In genomic region chr6:163965426-163966348, GRCh38 we compare ENCODE assay signal across 20 cellular contexts.
A peak's percentile ranks its signal among the peaks of the same experiment; 100 is the strongest.
DNase-seq lines count a peak whose midpoint lies in the region; ATAC-seq and TF ChIP-seq lines count a peak whose summit lies in the region.
"Had no signal": no experiment of that assay in that cellular context is flagged by ENCODE, and none has a peak within 500 bp of the region (broad histone marks: within the 10 kb centered on the region; RNA-seq: fewer than 3 reads in every experiment).

No MANE protein-coding gene starts in this region.

- H3K9me3 ChIP-seq in left ventricle myocardium inferior (replicated peaks) = no peaks in the 10 kb centered on the region
- H3K9me3 ChIP-seq: BLaER1 treated with 17β-estradiol and CSF1 and Interleukin-3, amounts not matched to agents 10 nM and 100 nM; gastroesophageal sphincter had no signal

- no peaks in the 10 kb centered on the region for H3K36me3 ChIP-seq in left ventricle myocardium inferior
- H3K36me3 ChIP-seq: BLaER1 treated with 17β-estradiol and CSF1 and Interleukin-3, amounts not matched to agents 10 nM and 100 nM; gastroesophageal sphincter had no signal

- DNase-seq in HEK293T (ENCODE audit: extremely low spot score) = peak; percentile 68
- DNase-seq in left ventricle myocardium inferior = peak; percentile 41
- peak; percentile 63 for DNase-seq in renal cortical epithelial cell (ENCODE audit: low read depth)
- no peak for DNase-seq in NCI-H2227 treated with DMSO at 0.1 percent for 48 hours (lab: John Stamatoyannopoulos, UW)
- DNase-seq in activated naive CD4-positive, alpha-beta T cell treated with anti-CD3 and anti-CD28 coated beads for 36 hours = no peak
- DNase-seq in activated T-cell treated with anti-CD3 and anti-CD28 coated beads, Interleukin-2, amount 50 U/mL, for 4 hours = no peak
- DNase-seq: activated naive CD8-positive, alpha-beta T cell treated with anti-CD3 and anti-CD28 coated beads, Interleukin-2, amount 10 ng/mL, durations not matched to agents 7 days and 5 days; GDM1; HFFc6; NCI-H1105; NCI-H774; occipital lobe; stimulated activated CD4-positive, alpha-beta T cell treated with anti-CD3 and anti-CD28 coated beads, Interleukin-4, amount 100 ng/mL, for 24 hours; stimulated activated naive CD8-positive, alpha-beta T cell treated with anti-CD3 and anti-CD28 coated beads, Interleukin-15, Interleukin-2, amounts not matched to agents 100 U/mL and 50 U/mL, for 24 hours had no signal

- no peak overlapping the region for H3K4me3 Mint-ChIP-seq in activated naive CD4-positive, alpha-beta T cell treated with anti-CD3 and anti-CD28 coated beads for 36 hours
- H3K4me3 Mint-ChIP-seq in activated T-cell treated with anti-CD3 and anti-CD28 coated beads, Interleukin-2, amount 50 U/mL, for 4 hours = no peak overlapping the region
- H3K4me3 Mint-ChIP-seq: activated naive CD8-positive, alpha-beta T cell treated with anti-CD3 and anti-CD28 coated beads, Interleukin-2, amount 10 ng/mL, durations not matched to agents 7 days and 5 days; dendritic cell treated with granulocyte-macrophage colony-stimulating factor and Interleukin-4, amounts not matched to agents 40 ng/mL and 50 ng/mL, for 4 days; HFFc6 had no signal

- peak overlapping the region; percentile 31 for H3K27ac ChIP-seq in angular gyrus (ENCODE audit: low read depth, low read length)
- H3K27ac ChIP-seq in left ventricle myocardium inferior (replicated peaks) = peak overlapping the region; percentile 95
- H3K27ac ChIP-seq: BLaER1 treated with 17β-estradiol and CSF1 and Interleukin-3, amounts not matched to agents 10 nM and 100 nM had no signal

- peaks cover 43% of the 10 kb centered on the region for H3K4me1 ChIP-seq in left ventricle myocardium inferior
- H3K4me1 ChIP-seq: BLaER1 treated with 17β-estradiol and CSF1 and Interleukin-3, amounts not matched to agents 10 nM and 100 nM had no signal

- no peaks in the 10 kb centered on the region for H3K9me3 Mint-ChIP-seq in activated naive CD4-positive, alpha-beta T cell treated with anti-CD3 and anti-CD28 coated beads for 36 hours
- no peaks in the 10 kb centered on the region for H3K9me3 Mint-ChIP-seq in activated T-cell treated with anti-CD3 and anti-CD28 coated beads, Interleukin-2, amount 50 U/mL, for 4 hours
- H3K9me3 Mint-ChIP-seq: activated naive CD8-positive, alpha-beta T cell treated with anti-CD3 and anti-CD28 coated beads, Interleukin-2, amount 10 ng/mL, durations not matched to agents 7 days and 5 days; dendritic cell treated with granulocyte-macrophage colony-stimulating factor and Interleukin-4, amounts not matched to agents 40 ng/mL and 50 ng/mL, for 4 days had no signal

- intact Hi-C loops in left ventricle myocardium inferior (cut with micrococcal nuclease) = loop anchor here (10.0 kb wide), 2 partner anchors 791 to 1111 kb away; no protein-coding TSS in a partner anchor
- intact Hi-C loops in activated naive CD4-positive, alpha-beta T cell treated with anti-CD3 and anti-CD28 coated beads for 36 hours (cut with micrococcal nuclease) = no loop called here

- CTCF ChIA-PET in HEK293T (lab: Yijun Ruan, JAX) = interaction anchor here (1.7 kb wide), 1 partner anchor 9 kb away, joined by 7 read pairs; no protein-coding TSS in a partner anchor
- CTCF ChIA-PET in activated naive CD4-positive, alpha-beta T cell treated with anti-CD3 and anti-CD28 coated beads for 36 hours (lab: Charles Lee) = no interaction called here

- H3K27ac Mint-ChIP-seq in activated naive CD4-positive, alpha-beta T cell treated with anti-CD3 and anti-CD28 coated beads for 36 hours = no peak overlapping the region
- H3K27ac Mint-ChIP-seq: activated naive CD8-positive, alpha-beta T cell treated with anti-CD3 and anti-CD28 coated beads, Interleukin-2, amount 10 ng/mL, durations not matched to agents 7 days and 5 days; dendritic cell treated with granulocyte-macrophage colony-stimulating factor and Interleukin-4, amounts not matched to agents 40 ng/mL and 50 ng/mL, for 4 days; HFFc6 had no signal

- H3K4me1 Mint-ChIP-seq in activated naive CD4-positive, alpha-beta T cell treated with anti-CD3 and anti-CD28 coated beads for 36 hours (ENCODE audit: low read depth) = no peaks in the 10 kb centered on the region
- H3K4me1 Mint-ChIP-seq in activated T-cell treated with anti-CD3 and anti-CD28 coated beads, Interleukin-2, amount 50 U/mL, for 4 hours (ENCODE audit: low read depth) = no peaks in the 10 kb centered on the region
- H3K4me1 Mint-ChIP-seq: activated naive CD8-positive, alpha-beta T cell treated with anti-CD3 and anti-CD28 coated beads, Interleukin-2, amount 10 ng/mL, durations not matched to agents 7 days and 5 days had no signal

- H3K27me3 ChIP-seq in left ventricle myocardium inferior (ENCODE audit: low read depth) = no peaks in the 10 kb centered on the region
- H3K27me3 ChIP-seq: BLaER1 treated with 17β-estradiol and CSF1 and Interleukin-3, amounts not matched to agents 10 nM and 100 nM; gastroesophageal sphincter had no signal

- no peak for ATAC-seq in GM19397 (IDR thresholded peaks at IDR 0.05; ENCODE audit: unreplicated experiment)
- no peak for ATAC-seq in activated T-cell treated with anti-CD3 and anti-CD28 coated beads, Interleukin-2, amount 50 U/mL, for 4 hours
- ATAC-seq: gastroesophageal sphincter; left colon; stimulated activated naive CD8-positive, alpha-beta T cell treated with anti-CD3 and anti-CD28 coated beads, Interleukin-15, Interleukin-2, amounts not matched to agents 100 U/mL and 50 U/mL, for 24 hours had no signal

- no peaks in the 10 kb centered on the region for H3K36me3 Mint-ChIP-seq in activated naive CD4-positive, alpha-beta T cell treated with anti-CD3 and anti-CD28 coated beads for 36 hours (ENCODE audit: low read depth)
- no peaks in the 10 kb centered on the region for H3K36me3 Mint-ChIP-seq in activated T-cell treated with anti-CD3 and anti-CD28 coated beads, Interleukin-2, amount 50 U/mL, for 4 hours (ENCODE audit: insufficient read depth)
- H3K36me3 Mint-ChIP-seq: activated naive CD8-positive, alpha-beta T cell treated with anti-CD3 and anti-CD28 coated beads, Interleukin-2, amount 10 ng/mL, durations not matched to agents 7 days and 5 days had no signal

- no peak overlapping the region for H3K4me3 ChIP-seq in left ventricle myocardium inferior
- H3K4me3 ChIP-seq: BLaER1 treated with 17β-estradiol and CSF1 and Interleukin-3, amounts not matched to agents 10 nM and 100 nM; gastroesophageal sphincter had no signal

- TF ChIP-seq CTCF in left ventricle myocardium inferior (IDR thresholded peaks at IDR 0.05; ENCODE audit: borderline replicate concordance) = no peak

- POLR2A ChIA-PET in HEK293T (lab: Yijun Ruan, JAX) = no interaction called here

- no peaks in the 10 kb centered on the region for H3K27me3 Mint-ChIP-seq in activated naive CD4-positive, alpha-beta T cell treated with anti-CD3 and anti-CD28 coated beads for 36 hours (ENCODE audit: low read depth)
- no peaks in the 10 kb centered on the region for H3K27me3 Mint-ChIP-seq in activated T-cell treated with anti-CD3 and anti-CD28 coated beads, Interleukin-2, amount 50 U/mL, for 4 hours (ENCODE audit: low read depth)

TF ChIP-seq in HEK293T, 16 proteins besides CTCF, POLR2A, EP300 and RAD21:
- TF ChIP-seq FOXA1 (IDR thresholded peaks at IDR 0.05) (no peak), ZNF384 (IDR thresholded peaks at IDR 0.05) (peak; percentile 100), SP1 (IDR thresholded peaks at IDR 0.05) (no peak), PKNOX1 (IDR thresholded peaks at IDR 0.05) (peak; percentile 97), FOXM1 (IDR thresholded peaks at IDR 0.05; ENCODE audit: borderline replicate concordance) (no peak), LEF1 (IDR thresholded peaks at IDR 0.05; ENCODE audit: borderline replicate concordance) (no peak; the same call in 1 of the 2 replicates), TARDBP (IDR thresholded peaks at IDR 0.05) (no peak), SUZ12 (IDR thresholded peaks at IDR 0.05) (no peak), CTBP1 (IDR thresholded peaks at IDR 0.05; ENCODE audit: borderline replicate concordance) (peak; percentile 94), ARNT (IDR thresholded peaks at IDR 0.05) (peak; percentile 55; the same call in 1 of the 2 replicates), FOXK2 (IDR thresholded peaks at IDR 0.05) (no peak), NFRKB (IDR thresholded peaks at IDR 0.05) (no peak), L3MBTL2 (conservative IDR thresholded peaks at IDR 0.05) (peak; percentile 30; the same call in 1 of the 2 replicates), HDGF (IDR thresholded peaks at IDR 0.05; ENCODE audit: borderline replicate concordance) (no peak), BHLHE40 (IDR thresholded peaks at IDR 0.05; ENCODE audit: borderline replicate concordance) (no peak), ELF4 (IDR thresholded peaks at IDR 0.05) (peak; percentile 72; the same call in 1 of the 2 replicates)

Comparison
In these comparisons a context has a peak if more than half of its experiments do, and no peak if none do; other contexts are left out.
1. DNase-seq: peak in HEK293T (single experiment), left ventricle myocardium inferior (single experiment) and renal cortical epithelial cell (single experiment); none in NCI-H2227 treated with DMSO at 0.1 percent for 48 hours (single experiment), activated naive CD4-positive, alpha-beta T cell treated with anti-CD3 and anti-CD28 coated beads for 36 hours (single experiment) and activated T-cell treated with anti-CD3 and anti-CD28 coated beads, Interleukin-2, amount 50 U/mL, for 4 hours (single experiment).